27 cellular contexts compared by ENCODE assay signal in the genomic region with DNA sequence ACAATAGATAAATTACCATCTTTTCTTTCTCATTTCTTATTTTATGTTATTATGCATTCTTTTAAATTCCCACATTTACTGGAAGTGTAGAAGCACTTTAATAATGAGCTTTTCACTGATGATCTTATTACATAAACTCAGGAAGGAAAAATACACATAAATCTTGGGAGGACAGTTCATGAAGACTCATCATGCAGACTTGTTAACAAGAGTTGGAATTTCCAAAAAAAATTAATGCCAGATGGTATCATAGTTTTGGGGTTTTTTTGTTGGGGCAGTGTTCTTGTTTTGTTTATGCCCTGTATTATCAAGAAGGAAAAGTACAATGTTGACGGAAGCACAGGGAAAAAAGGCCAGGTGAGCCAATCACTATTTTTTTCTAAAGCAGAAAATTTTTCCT. TPM values are rescaled to one million over a fixed set of nuclear protein-coding genes. Genes with fewer than 3 reads are reported as not detected.
DNase-seq lines count a peak whose midpoint lies in the region; FAIRE-seq lines count a peak whose summit lies in the region.
"Had no signal": no experiment of that assay in that cellular context is flagged by ENCODE, and none has a peak within 500 bp of the region (broad histone marks: within the 10 kb centered on the region; RNA-seq: fewer than 3 reads in every experiment).

No MANE protein-coding gene starts in this region.

- H3K27me3 ChIP-seq in trophoblast cell (ENCODE audit: insufficient read depth, low read length) (no peaks in the 10 kb centered on the region), mesendoderm (ENCODE audit: insufficient read depth, low read length, poor library complexity) (no peaks in the 10 kb centered on the region)
- H3K27me3 ChIP-seq: adrenal gland; BLaER1 treated with 17β-estradiol and CSF1 and Interleukin-3, amounts not matched to agents 10 nM and 100 nM; gastrocnemius medialis; right atrium auricular region; tibial nerve had no signal

- H3K36me3 Mint-ChIP-seq in activated naive CD4-positive, alpha-beta T cell treated with anti-CD3 and anti-CD28 coated beads, Interleukin-2, amount 50 U/mL, for 24 hours, result peaks cover 30% of the 10 kb centered on the region

- H2BK120ac ChIP-seq in trophoblast cell (ENCODE audit: insufficient read depth, low read length, poor library complexity) (no peak overlapping the region), mesendoderm (ENCODE audit: low read depth, low read length) (no peak overlapping the region)

- H3K23ac ChIP-seq in trophoblast cell (ENCODE audit: low read length), result no peak overlapping the region
- H3K23ac ChIP-seq in mesendoderm (ENCODE audit: low read length), result no peak overlapping the region

- H3K27ac Mint-ChIP-seq in activated naive CD4-positive, alpha-beta T cell treated with anti-CD3 and anti-CD28 coated beads, Interleukin-2, amount 50 U/mL, for 24 hours, result peak overlapping the region; percentile 49
- H3K27ac Mint-ChIP-seq: dendritic cell treated with granulocyte-macrophage colony-stimulating factor and Interleukin-4, amounts not matched to agents 40 ng/mL and 50 ng/mL, for 4 days; IgD-negative memory B cell; stimulated activated naive CD8-positive, alpha-beta T cell treated with anti-CD3 and anti-CD28 coated beads, Interleukin-15, Interleukin-2, amounts not matched to agents 100 ng/mL and 50 ng/mL, for 24 hours had no signal

- H3K79me1 ChIP-seq in trophoblast cell (ENCODE audit: low read length), result peaks cover 9% of the 10 kb centered on the region
- H3K79me1 ChIP-seq in mesendoderm (ENCODE audit: low read length), result peaks cover 2% of the 10 kb centered on the region

- H4K8ac ChIP-seq in trophoblast cell (ENCODE audit: low read depth, low read length) (no peak overlapping the region), mesendoderm (ENCODE audit: low read depth, low read length) (no peak overlapping the region)

- no CpG with 5 or more reads among the region's 1 CpG for WGBS in trophoblast cell (ENCODE audit: extremely low coverage, insufficient coverage, insufficient read length)
- no CpG with 5 or more reads among the region's 1 CpG for WGBS in mesendoderm (ENCODE audit: extremely low coverage, insufficient coverage, low lambda C conversion rate)

- H2BK12ac ChIP-seq in trophoblast cell (ENCODE audit: low read length), result no peak overlapping the region

- H3K4me2 ChIP-seq in trophoblast cell (ENCODE audit: low read length) (no peak overlapping the region), mesendoderm (ENCODE audit: low read length) (no peak overlapping the region)
- H3K4me2 ChIP-seq: BLaER1 treated with 17β-estradiol and CSF1 and Interleukin-3, amounts not matched to agents 10 nM and 100 nM had no signal

- no peak overlapping the region for H2BK5ac ChIP-seq in trophoblast cell (ENCODE audit: low read depth, low read length, poor library complexity)
- H2BK5ac ChIP-seq in mesendoderm (ENCODE audit: low read length), result no peak overlapping the region

- H2AFZ ChIP-seq in trophoblast cell (ENCODE audit: insufficient read depth, low read length, poor library complexity), result no peak overlapping the region

- no peak overlapping the region for H3K4me3 ChIP-seq in trophoblast cell (ENCODE audit: low read depth, low read length)
- no peak overlapping the region for H3K4me3 ChIP-seq in mesendoderm (ENCODE audit: low read length)
- H3K4me3 ChIP-seq: adrenal gland; BLaER1 treated with 17β-estradiol and CSF1 and Interleukin-3, amounts not matched to agents 10 nM and 100 nM; gastrocnemius medialis; lung; right atrium auricular region; tibial nerve had no signal

- no peak for DNase-seq in activated naive CD4-positive, alpha-beta T cell treated with Interleukin-2 at 50 U/mL for 16 hours
- peak; percentile 45 for DNase-seq in RPMI7951 (ENCODE audit: low read depth)
- peak; percentile 28 for DNase-seq in fibroblast of gingiva (ENCODE audit: low read depth)
- no peak for DNase-seq in trophoblast cell
- no peak for DNase-seq in mesendoderm
- no peak for DNase-seq in T1000 (lab: John Stamatoyannopoulos, UW)
- no peak for DNase-seq in urothelium cell line (ENCODE audit: low spot score)
- DNase-seq: 8988T; activated CD4-positive, alpha-beta T cell treated with anti-CD3 and anti-CD28 coated beads, Interleukin-2, amount 50 U/mL, for 1 hour; adrenal gland; Calu3; gastrocnemius medialis; naive B cell; NCI-H510A; SIG-M5; stimulated activated CD4-positive, alpha-beta T cell treated with anti-CD3 and anti-CD28 coated beads, Interleukin-4, amount 100 ng/mL, for 4 hours; T-helper 2 cell had no signal

- H3K79me2 ChIP-seq in trophoblast cell (ENCODE audit: control insufficient read depth, insufficient read depth, low read length, poor library complexity) (peaks cover 4% of the 10 kb centered on the region), mesendoderm (ENCODE audit: control insufficient read depth, insufficient read depth, low read length) (no peaks in the 10 kb centered on the region)

- peaks cover 19% of the 10 kb centered on the region for H3K4me1 Mint-ChIP-seq in activated naive CD4-positive, alpha-beta T cell treated with anti-CD3 and anti-CD28 coated beads, Interleukin-2, amount 50 U/mL, for 24 hours

- H3K14ac ChIP-seq in trophoblast cell (ENCODE audit: low read length), result no peak overlapping the region

- no peaks in the 10 kb centered on the region for H3K27me3 Mint-ChIP-seq in activated naive CD4-positive, alpha-beta T cell treated with anti-CD3 and anti-CD28 coated beads, Interleukin-2, amount 50 U/mL, for 24 hours
- H3K27me3 Mint-ChIP-seq: dendritic cell treated with granulocyte-macrophage colony-stimulating factor and Interleukin-4, amounts not matched to agents 40 ng/mL and 50 ng/mL, for 4 days; IgD-negative memory B cell; naive B cell; stimulated activated naive CD8-positive, alpha-beta T cell treated with anti-CD3 and anti-CD28 coated beads, Interleukin-15, Interleukin-2, amounts not matched to agents 100 ng/mL and 50 ng/mL, for 24 hours had no signal

- FAIRE-seq in urothelium cell line (lab: Jason Lieb, UNC), result no peak
- FAIRE-seq: endothelial cell of umbilical vein had no signal

- no peak overlapping the region for H2BK15ac ChIP-seq in mesendoderm (replicated peaks; ENCODE audit: low read depth)

- H3K36me3 ChIP-seq in trophoblast cell (ENCODE audit: control insufficient read depth in 1 of 2, insufficient read depth in 2 of 2, low read length in 2 of 2), result peaks cover 27 to 36% of the 10 kb centered on the region in 2 experiments
- H3K36me3 ChIP-seq in mesendoderm (ENCODE audit: control insufficient read depth, insufficient read depth, low read length), result peaks cover 9% of the 10 kb centered on the region

- H3K4me1 ChIP-seq in trophoblast cell (ENCODE audit: control insufficient read depth in 1 of 2, insufficient read depth in 2 of 2, low read length in 2 of 2) (peaks cover 4 to 14% of the 10 kb centered on the region in 2 experiments), mesendoderm (ENCODE audit: control insufficient read depth, low read depth, low read length) (no peaks in the 10 kb centered on the region)
- H3K4me1 ChIP-seq: adrenal gland; BLaER1 treated with 17β-estradiol and CSF1 and Interleukin-3, amounts not matched to agents 10 nM and 100 nM; gastrocnemius medialis; right atrium auricular region had no signal

- no peak overlapping the region for H3K18ac ChIP-seq in trophoblast cell (ENCODE audit: low read length)
- H3K18ac ChIP-seq in mesendoderm (ENCODE audit: low read length), result no peak overlapping the region

- no peak overlapping the region for H4K12ac ChIP-seq in trophoblast cell (ENCODE audit: low read depth, low read length)

- H3K4ac ChIP-seq in trophoblast cell (ENCODE audit: low read depth, low read length), result no peak overlapping the region
- no peak overlapping the region for H3K4ac ChIP-seq in mesendoderm (ENCODE audit: low read depth, low read length)

- no peak overlapping the region for H3K56ac ChIP-seq in mesendoderm (ENCODE audit: low read length)

- no peak overlapping the region for H2AK5ac ChIP-seq in trophoblast cell (ENCODE audit: low read length)
- H2AK5ac ChIP-seq in mesendoderm (ENCODE audit: low read length), result no peak overlapping the region

- H3K9me3 ChIP-seq in trophoblast cell (ENCODE audit: insufficient read depth, low read depth, low read length), result no peaks in the 10 kb centered on the region
- H3K9me3 ChIP-seq: adrenal gland; BLaER1 treated with 17β-estradiol and CSF1 and Interleukin-3, amounts not matched to agents 10 nM and 100 nM; gastrocnemius medialis; right atrium auricular region; tibial nerve had no signal

- no peak overlapping the region for H3K4me3 Mint-ChIP-seq in activated naive CD4-positive, alpha-beta T cell treated with anti-CD3 and anti-CD28 coated beads, Interleukin-2, amount 50 U/mL, for 24 hours
- H3K4me3 Mint-ChIP-seq: dendritic cell treated with granulocyte-macrophage colony-stimulating factor and Interleukin-4, amounts not matched to agents 40 ng/mL and 50 ng/mL, for 4 days; IgD-negative memory B cell; naive B cell; stimulated activated naive CD8-positive, alpha-beta T cell treated with anti-CD3 and anti-CD28 coated beads, Interleukin-15, Interleukin-2, amounts not matched to agents 100 ng/mL and 50 ng/mL, for 24 hours had no signal

- H4K5ac ChIP-seq in mesendoderm (ENCODE audit: low read length), result no peak overlapping the region

- H4K91ac ChIP-seq in trophoblast cell (ENCODE audit: low read depth, low read length), result no peak overlapping the region

- H3K27ac ChIP-seq in trophoblast cell (ENCODE audit: low read depth, low read length) (peak overlapping the region; percentile 89), mesendoderm (ENCODE audit: low read depth, low read length) (no peak overlapping the region)
- H3K27ac ChIP-seq: adrenal gland; BLaER1 treated with 17β-estradiol and CSF1 and Interleukin-3, amounts not matched to agents 10 nM and 100 nM; gastrocnemius medialis; right atrium auricular region; VCaP had no signal

- H3K9ac ChIP-seq in trophoblast cell (ENCODE audit: low read length) (no peak overlapping the region), mesendoderm (ENCODE audit: low read length) (no peak overlapping the region)
- H3K9ac ChIP-seq: BLaER1 treated with 17β-estradiol and CSF1 and Interleukin-3, amounts not matched to agents 10 nM and 100 nM had no signal

- H3K9me3 Mint-ChIP-seq in activated naive CD4-positive, alpha-beta T cell treated with anti-CD3 and anti-CD28 coated beads, Interleukin-2, amount 50 U/mL, for 24 hours, result no peaks in the 10 kb centered on the region
- H3K9me3 Mint-ChIP-seq: dendritic cell treated with granulocyte-macrophage colony-stimulating factor and Interleukin-4, amounts not matched to agents 40 ng/mL and 50 ng/mL, for 4 days; IgD-negative memory B cell; naive B cell; stimulated activated naive CD8-positive, alpha-beta T cell treated with anti-CD3 and anti-CD28 coated beads, Interleukin-15, Interleukin-2, amounts not matched to agents 100 ng/mL and 50 ng/mL, for 24 hours had no signal

RNA-seq across cellular contexts. Expression of a gene that starts 35.1 kb away (rescaled TPM):
- 17.2 and 26.3 TPM in 2 replicates for total RNA-seq in RPMI7951 (2014; rRNA removed; shearing (Covaris generic))
- 162 and 163 TPM in 2 replicates for polyA plus RNA-seq in trophoblast cell (2013)
- polyA plus RNA-seq in mesendoderm (2013, experiment 1 of 2), result 48.1 TPM
- polyA plus RNA-seq in mesendoderm (2013, experiment 2 of 2), result 48.6 TPM

Comparison
In these comparisons a context has a peak if more than half of its experiments do, and no peak if none do; other contexts are left out.
1. DNase-seq: peak in RPMI7951 (single experiment) and fibroblast of gingiva (single experiment); none in activated naive CD4-positive, alpha-beta T cell treated with Interleukin-2 at 50 U/mL for 16 hours (single experiment), trophoblast cell (0 of 2), mesendoderm (single experiment), T1000 (single experiment) and urothelium cell line (single experiment).